ENCODE assay signal across 1 cellular context in the genomic region with DNA sequence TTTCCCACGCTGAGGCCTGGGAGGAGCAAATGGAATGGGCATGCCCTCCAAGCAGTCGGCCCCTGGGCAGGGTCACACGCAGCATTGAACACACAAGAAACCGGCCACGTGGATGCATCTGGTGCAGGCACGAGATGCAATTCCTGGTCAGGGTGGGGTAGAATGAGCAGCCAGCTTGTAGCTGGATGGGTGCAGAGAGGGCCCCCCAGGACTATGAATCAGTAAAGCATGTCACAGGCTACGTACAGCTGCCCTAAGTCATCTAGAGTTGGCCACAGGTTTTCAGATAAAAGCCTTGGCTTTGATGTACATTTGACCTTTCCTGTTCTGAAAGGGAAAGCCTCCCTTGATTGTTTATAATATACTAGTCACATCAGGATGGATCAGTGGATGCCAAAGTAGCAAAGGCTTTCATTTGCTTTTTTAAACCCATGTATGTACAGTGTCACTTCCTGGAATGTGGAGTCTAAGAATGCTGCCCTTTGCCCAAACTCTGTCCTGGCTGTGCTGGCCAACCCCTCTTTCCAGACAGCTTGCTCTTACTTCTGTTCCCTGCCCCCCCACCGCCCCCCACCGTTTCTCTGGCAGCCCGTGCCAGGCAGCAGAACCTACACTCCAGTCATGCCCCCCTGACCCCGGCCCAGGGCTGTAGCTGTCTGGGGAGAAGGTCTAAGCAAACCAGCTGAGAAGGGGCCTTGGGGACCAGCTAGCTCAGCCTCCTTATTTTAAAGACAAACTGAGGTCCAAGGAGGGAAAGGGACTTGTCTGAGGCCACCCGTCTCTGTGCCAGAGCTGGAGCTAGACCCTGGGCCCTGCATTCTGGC.
TF ChIP-seq lines count a peak whose summit lies in the region.

No MANE protein-coding gene starts in this region.

TF ChIP-seq in A549, 52 proteins besides CTCF, POLR2A, EP300 and RAD21:
- no peak for TF ChIP-seq KDM5A (IDR thresholded peaks at IDR 0.05)
- TF ChIP-seq JUNB (IDR thresholded peaks at IDR 0.05): peak; percentile 14; the same call in 1 of the 2 replicates
- TF ChIP-seq ZNF302 (CRISPR knock-in tag; IDR thresholded peaks at IDR 0.05): no peak
- TF ChIP-seq HEYL (CRISPR knock-in tag; IDR thresholded peaks at IDR 0.05): no peak
TF ChIP-seq in A549: peak in this region for 1.
